13 cellular contexts compared by ENCODE assay signal in the genomic region with DNA sequence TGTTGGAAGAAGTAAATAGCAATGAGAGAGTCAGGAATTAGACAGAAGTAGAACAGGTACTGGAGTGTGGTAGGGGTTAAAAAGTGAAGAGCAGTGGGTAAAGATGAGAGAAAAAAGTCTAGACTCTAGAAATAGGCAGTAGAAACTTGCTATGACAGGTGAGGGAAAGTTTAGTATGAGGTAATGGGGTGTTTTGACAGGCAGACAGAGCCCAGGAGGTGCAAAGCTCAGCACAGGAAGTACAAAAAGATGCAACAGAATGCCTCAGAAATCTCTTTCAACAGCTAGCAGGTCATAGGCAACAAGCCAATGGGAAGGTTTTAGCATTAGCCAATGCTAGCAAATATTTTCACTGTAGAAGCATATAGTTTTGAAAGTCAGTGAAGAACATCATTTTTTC.
DNase-seq lines count a peak whose midpoint lies in the region; ATAC-seq and TF ChIP-seq lines count a peak whose summit lies in the region.
"Had no signal": no experiment of that assay in that cellular context is flagged by ENCODE, and none has a peak within 500 bp of the region (broad histone marks: within the 10 kb centered on the region; RNA-seq: fewer than 3 reads in every experiment).

No MANE protein-coding gene starts in this region.

- peak overlapping the region; percentile 52 for H3K27ac Mint-ChIP-seq in activated CD4-positive, alpha-beta T cell treated with anti-CD3 and anti-CD28 coated beads, Interleukin-2, amount 10 ng/mL, durations not matched to agents 7 days and 5 days
- H3K27ac Mint-ChIP-seq in stimulated activated naive CD8-positive, alpha-beta T cell treated with anti-CD3 and anti-CD28 coated beads, Interleukin-15, amount 100 ng/mL, for 72 hours = peak overlapping the region; percentile 1 to 35
- H3K27ac Mint-ChIP-seq: stimulated activated memory B cell treated with anti-CD40 and anti-IgM and Interleukin-4, amounts not matched to agents 10 μg/mL and 1 μg/mL and 100 μg/mL, for 72 hours had no signal

- ATAC-seq in HG02870 (IDR thresholded peaks at IDR 0.05; ENCODE audit: unreplicated experiment) = peak; percentile 68
- peak; percentile 97 for ATAC-seq in stimulated activated naive CD8-positive, alpha-beta T cell treated with anti-CD3 and anti-CD28 coated beads, Interleukin-15, amount 100 ng/mL, for 72 hours
- ATAC-seq in omental fat pad (ENCODE audit: low FRiP score) = no peak
- no peak for ATAC-seq in GM18873 (IDR thresholded peaks at IDR 0.05; ENCODE audit: low FRiP score, unreplicated experiment)
- ATAC-seq: stimulated activated memory B cell treated with anti-CD40 and anti-IgM and Interleukin-4, amounts not matched to agents 10 μg/mL and 1 μg/mL and 100 μg/mL, for 72 hours had no signal

- CTCF ChIA-PET in activated CD4-positive, alpha-beta T cell treated with anti-CD3 and anti-CD28 coated beads, Interleukin-2, amount 10 ng/mL, durations not matched to agents 7 days and 5 days (lab: Charles Lee) = interaction anchor here (0.7 to 1.1 kb wide), 3 partner anchors 8 to 12 kb away, joined by 3 to 4 read pairs (median 3); no protein-coding TSS in a partner anchor

- POLR2A ChIA-PET in activated CD4-positive, alpha-beta T cell treated with anti-CD3 and anti-CD28 coated beads, Interleukin-2, amount 10 ng/mL, durations not matched to agents 7 days and 5 days (lab: Charles Lee) = no interaction called here

- H3K9me3 Mint-ChIP-seq in activated CD4-positive, alpha-beta T cell treated with anti-CD3 and anti-CD28 coated beads, Interleukin-2, amount 10 ng/mL, durations not matched to agents 7 days and 5 days = peaks cover 3% of the 10 kb centered on the region
- H3K9me3 Mint-ChIP-seq in stimulated activated naive CD8-positive, alpha-beta T cell treated with anti-CD3 and anti-CD28 coated beads, Interleukin-15, amount 100 ng/mL, for 72 hours = peaks cover 5 to 6% of the 10 kb centered on the region in 2 donors
- H3K9me3 Mint-ChIP-seq: stimulated activated memory B cell treated with anti-CD40 and anti-IgM and Interleukin-4, amounts not matched to agents 10 μg/mL and 1 μg/mL and 100 μg/mL, for 72 hours had no signal

- DNase-seq in stimulated activated naive CD4-positive, alpha-beta T cell (lab: John Stamatoyannopoulos, UW) = peak in 4 of 6 experiments; percentile 3 to 65 (median 58)
- no peak for DNase-seq in stimulated activated naive CD4-positive, alpha-beta T cell treated with Interleukin-2 at 50 U/mL for 16 hours (lab: John Stamatoyannopoulos, UW)
- DNase-seq in activated CD4-positive, alpha-beta T cell treated with anti-CD3 and anti-CD28 coated beads, Interleukin-2, amount 10 ng/mL, durations not matched to agents 7 days and 5 days = peak; percentile 27
- DNase-seq in stimulated activated naive CD8-positive, alpha-beta T cell treated with anti-CD3 and anti-CD28 coated beads, Interleukin-15, amount 100 ng/mL, for 72 hours = peak; percentile 5 to 34
- DNase-seq in omental fat pad (ENCODE audit: low spot score) = no peak
- no peak for DNase-seq in activated effector memory CD4-positive, alpha-beta T cell treated with anti-CD3 and anti-CD28 coated beads, Interleukin-2, amount 50 U/mL, for 16 hours
- DNase-seq: anterior cingulate cortex, GF-D8, Kasumi-1, NCI-H1930 had no signal

- no peak overlapping the region for H3K4me3 Mint-ChIP-seq in activated CD4-positive, alpha-beta T cell treated with anti-CD3 and anti-CD28 coated beads, Interleukin-2, amount 10 ng/mL, durations not matched to agents 7 days and 5 days
- no peak overlapping the region for H3K4me3 Mint-ChIP-seq in stimulated activated naive CD8-positive, alpha-beta T cell treated with anti-CD3 and anti-CD28 coated beads, Interleukin-15, amount 100 ng/mL, for 72 hours
- H3K4me3 Mint-ChIP-seq: stimulated activated memory B cell treated with anti-CD40 and anti-IgM and Interleukin-4, amounts not matched to agents 10 μg/mL and 1 μg/mL and 100 μg/mL, for 72 hours had no signal

- peaks cover 11% of the 10 kb centered on the region for H3K4me1 Mint-ChIP-seq in activated CD4-positive, alpha-beta T cell treated with anti-CD3 and anti-CD28 coated beads, Interleukin-2, amount 10 ng/mL, durations not matched to agents 7 days and 5 days
- peaks cover 13% of the 10 kb centered on the region for H3K4me1 Mint-ChIP-seq in stimulated activated naive CD8-positive, alpha-beta T cell treated with anti-CD3 and anti-CD28 coated beads, Interleukin-15, amount 100 ng/mL, for 72 hours
- H3K4me1 Mint-ChIP-seq: stimulated activated memory B cell treated with anti-CD40 and anti-IgM and Interleukin-4, amounts not matched to agents 10 μg/mL and 1 μg/mL and 100 μg/mL, for 72 hours had no signal

- H3K27me3 Mint-ChIP-seq in activated CD4-positive, alpha-beta T cell treated with anti-CD3 and anti-CD28 coated beads, Interleukin-2, amount 10 ng/mL, durations not matched to agents 7 days and 5 days = no peaks in the 10 kb centered on the region
- H3K27me3 Mint-ChIP-seq in stimulated activated naive CD8-positive, alpha-beta T cell treated with anti-CD3 and anti-CD28 coated beads, Interleukin-15, amount 100 ng/mL, for 72 hours = no peaks in the 10 kb centered on the region

- H3K36me3 Mint-ChIP-seq in activated CD4-positive, alpha-beta T cell treated with anti-CD3 and anti-CD28 coated beads, Interleukin-2, amount 10 ng/mL, durations not matched to agents 7 days and 5 days (ENCODE audit: low read depth) = no peaks in the 10 kb centered on the region
- H3K36me3 Mint-ChIP-seq: stimulated activated memory B cell treated with anti-CD40 and anti-IgM and Interleukin-4, amounts not matched to agents 10 μg/mL and 1 μg/mL and 100 μg/mL, for 72 hours had no signal

- no peak for TF ChIP-seq CTCF in omental fat pad (IDR thresholded peaks at IDR 0.05)

Comparison
In these comparisons a context has a peak if more than half of its experiments do, and no peak if none do; other contexts are left out.
1. DNase-seq: peak in stimulated activated naive CD4-positive, alpha-beta T cell (4 of 6), activated CD4-positive, alpha-beta T cell treated with anti-CD3 and anti-CD28 coated beads, Interleukin-2, amount 10 ng/mL, durations not matched to agents 7 days and 5 days (single experiment) and stimulated activated naive CD8-positive, alpha-beta T cell treated with anti-CD3 and anti-CD28 coated beads, Interleukin-15, amount 100 ng/mL, for 72 hours (2 of 2); none in stimulated activated naive CD4-positive, alpha-beta T cell treated with Interleukin-2 at 50 U/mL for 16 hours (single experiment), omental fat pad (single experiment) and activated effector memory CD4-positive, alpha-beta T cell treated with anti-CD3 and anti-CD28 coated beads, Interleukin-2, amount 50 U/mL, for 16 hours (single experiment).
2. ATAC-seq: peak in HG02870 (single experiment) and stimulated activated naive CD8-positive, alpha-beta T cell treated with anti-CD3 and anti-CD28 coated beads, Interleukin-15, amount 100 ng/mL, for 72 hours (single experiment); none in omental fat pad (single experiment) and GM18873 (single experiment).